8 cellular contexts compared by ENCODE assay signal in genomic region chr4:128068927-128069326, GRCh38. TPM values are rescaled to one million over a fixed set of nuclear protein-coding genes. Genes with fewer than 3 reads are reported as not detected.
A peak's percentile ranks its signal among the peaks of the same experiment; 100 is the strongest.
DNase-seq lines count a peak whose midpoint lies in the region; ATAC-seq and TF ChIP-seq lines count a peak whose summit lies in the region.

No MANE protein-coding gene starts in this region.

- H3K27ac ChIP-seq in gastroesophageal sphincter (no peak overlapping the region), tibial artery (no peak overlapping the region)

- H3K27me3 ChIP-seq in gastroesophageal sphincter (no peaks in the 10 kb centered on the region), tibial artery (no peaks in the 10 kb centered on the region)

- intact Hi-C loops in tibial artery (cut with DNase I; ENCODE audit: low total_unique reads): no loop called here

- H3K4me1 ChIP-seq in gastroesophageal sphincter (peaks cover 0 to 9% (median 0%) of the 10 kb centered on the region in 3 donors), tibial artery (no peaks in the 10 kb centered on the region)

- no peak for ATAC-seq in gastroesophageal sphincter
- ATAC-seq in HG03196 (IDR thresholded peaks at IDR 0.05; ENCODE audit: unreplicated experiment): no peak

- no peaks in the 10 kb centered on the region for H3K36me3 ChIP-seq in gastroesophageal sphincter
- H3K36me3 ChIP-seq in tibial artery: no peaks in the 10 kb centered on the region

- H3K4me3 ChIP-seq in gastroesophageal sphincter (no peak overlapping the region), tibial artery (no peak overlapping the region)

- TF ChIP-seq CTCF in GM10248 (IDR thresholded peaks at IDR 0.05; ENCODE audit: control extremely low read depth, extremely low read depth, low read depth, missing control alignments): peak; percentile 21
- TF ChIP-seq CTCF in gastroesophageal sphincter (IDR thresholded peaks at IDR 0.05): no peak
- no peak for TF ChIP-seq CTCF in tibial artery (IDR thresholded peaks at IDR 0.05)

- WGBS in gastroesophageal sphincter (ENCODE audit: low coverage in 1 of 2), 2 donors: 50 to 80% methylated on average over 1 of the region's 4 CpGs

- DNase-seq in A172 (ENCODE audit: low spot score) (peak; percentile 23), GM10248 (ENCODE audit: extremely low spot score) (no peak), LoVo (ENCODE audit: low spot score) (peak; percentile 12), erythroblast (lab: John Stamatoyannopoulos, UW) (peak; percentile 61 to 64), DMS79 treated with DMSO at 0.1 percent for 48 hours (lab: John Stamatoyannopoulos, UW) (no peak), tibial artery (no peak)

- H3K9me3 ChIP-seq in gastroesophageal sphincter: no peaks in the 10 kb centered on the region
- H3K9me3 ChIP-seq in tibial artery: no peaks in the 10 kb centered on the region

- TF ChIP-seq EP300 in gastroesophageal sphincter (IDR thresholded peaks at IDR 0.05): no peak

- POLR2A ChIA-PET in GM10248 (lab: Yijun Ruan, JAX): no interaction called here

- CTCF ChIA-PET in GM10248 (lab: Yijun Ruan, JAX): interaction anchor here (1.3 to 2.2 kb wide), 4 partner anchors 19 to 71 kb away, joined by 3 to 4 read pairs (median 4); no protein-coding TSS in a partner anchor

- TF ChIP-seq POLR2A in erythroblast (IDR thresholded peaks at IDR 0.05; ENCODE audit: low read length): no peak
- TF ChIP-seq POLR2A in gastroesophageal sphincter (IDR thresholded peaks at IDR 0.05): no peak

RNA-seq across cellular contexts. Expression of gene LARP1B, which starts 7.8 kb away (rescaled TPM):
- 22.0 and 27.1 TPM in 2 replicates for total RNA-seq in A172 (2014; rRNA removed; shearing (Covaris generic))
- total RNA-seq in gastroesophageal sphincter: 10 to 100 TPM; 18.5 to 33.2 (median 26.4) TPM

Comparison
In these comparisons a context has a peak if more than half of its experiments do, and no peak if none do; other contexts are left out.
1. DNase-seq: peak in A172 (single experiment), LoVo (single experiment) and erythroblast (2 of 2); none in GM10248 (single experiment), DMS79 treated with DMSO at 0.1 percent for 48 hours (single experiment) and tibial artery (0 of 2).